20 cellular contexts compared by ENCODE assay signal in genomic region chr4:139889901-139890300, GRCh38.
DNase-seq lines count a peak whose midpoint lies in the region; ATAC-seq and TF ChIP-seq lines count a peak whose summit lies in the region.
"Had no signal": no experiment of that assay in that cellular context is flagged by ENCODE, and none has a peak within 500 bp of the region (broad histone marks: within the 10 kb centered on the region; RNA-seq: fewer than 3 reads in every experiment).

No MANE protein-coding gene starts in this region.

- DNase-seq in CD14-positive monocyte (ENCODE audit: low spot score) (no peak), PC-3 (no peak), esophagus squamous epithelium (lab: John Stamatoyannopoulos, UW) (no peak), GM19238 (ENCODE audit: insufficient read length, low spot score) (no peak), breast epithelium (ENCODE audit: low spot score in 2 of 2) (no peak)
- DNase-seq: Calu3; CD8-positive, alpha-beta T cell; GF-D8; GM23248; HCEC 1CT; NCI-H1092 treated with DMSO at 0.1 percent for 48 hours; NCI-H146; NCI-H510A treated with DMSO at 0.1 percent for 48 hours; NCI-H774; PC-9 had no signal

- H3K27me3 ChIP-seq in PC-3 (ENCODE audit: low read length) (no peaks in the 10 kb centered on the region), esophagus squamous epithelium (no peaks in the 10 kb centered on the region), neutrophil (no peaks in the 10 kb centered on the region), breast epithelium (no peaks in the 10 kb centered on the region)
- H3K27me3 ChIP-seq: BLaER1, SJSA1 had no signal

- no peak for TF ChIP-seq POLR2A in esophagus squamous epithelium (IDR thresholded peaks at IDR 0.05)
- no peak for TF ChIP-seq POLR2A in breast epithelium (IDR thresholded peaks at IDR 0.05)

- peaks cover 17 to 21% of the 10 kb centered on the region in 2 donors for H3K36me3 Mint-ChIP-seq in CD14-positive monocyte

- H3K4me1 ChIP-seq in PC-3 (ENCODE audit: insufficient read depth, low read length) (peaks cover 49% of the 10 kb centered on the region), esophagus squamous epithelium (peaks cover 20 to 82% (median 23%) of the 10 kb centered on the region in 3 donors), neutrophil (ENCODE audit: control insufficient read depth in 1 of 2, insufficient read depth in 1 of 2, low read depth in 1 of 2, low read length in 1 of 2) (peaks cover 27 to 42% of the 10 kb centered on the region in 2 experiments), breast epithelium (no peaks in the 10 kb centered on the region)
- H3K4me1 ChIP-seq: BLaER1 had no signal

- H3K4me2 ChIP-seq in PC-3 (ENCODE audit: low read length), result 0 out of 2 replicates have a peak overlapping the region, but pooled peaks have one; percentile 95
- H3K4me2 ChIP-seq: A549, BLaER1, PC-9 had no signal

- TF ChIP-seq CTCF in CD14-positive monocyte (IDR thresholded peaks at IDR 0.05) (no peak), PC-3 (conservative IDR thresholded peaks at IDR 0.05; ENCODE audit: low read depth, low read length) (no peak), esophagus squamous epithelium (IDR thresholded peaks at IDR 0.05) (no peak), neutrophil (IDR thresholded peaks at IDR 0.05) (no peak), breast epithelium (IDR thresholded peaks at IDR 0.05) (no peak)

- CTCF ChIA-PET in PC-3 (lab: Charles Lee), result no interaction called here

- H3K36me3 ChIP-seq in PC-3 (ENCODE audit: low read depth, low read length) (no peaks in the 10 kb centered on the region), esophagus squamous epithelium (peaks cover 0 to 7% (median 0%) of the 10 kb centered on the region in 3 donors), neutrophil (no peaks in the 10 kb centered on the region), breast epithelium (no peaks in the 10 kb centered on the region)
- H3K36me3 ChIP-seq: SJSA1 had no signal

- intact Hi-C loops in CD14-positive monocyte (cut with micrococcal nuclease), result no loop called here
- intact Hi-C loops in PC-3 (cut with micrococcal nuclease), result no loop called here
- intact Hi-C loops in esophagus squamous epithelium (cut with DNase I), result no loop called here
- intact Hi-C loops in breast epithelium (cut with DNase I; ENCODE audit: low total_unique reads), result no loop called here

- H3K27ac Mint-ChIP-seq in CD14-positive monocyte, result peak overlapping the region in 4 of 7 donors; percentile 31 to 59 (median 46)
- H3K27ac Mint-ChIP-seq: CD8-positive, alpha-beta T cell had no signal

- H3K4me3 ChIP-seq in PC-3 (ENCODE audit: low read length) (no peak overlapping the region), esophagus squamous epithelium (peak overlapping the region in 1 of 4 donors; percentile 25), neutrophil (ENCODE audit: low read depth in 1 of 2, low read length in 1 of 2) (no peak overlapping the region), breast epithelium (no peak overlapping the region)
- H3K4me3 ChIP-seq: A549, BLaER1, PC-9, SJSA1 had no signal

- peaks cover 7% of the 10 kb centered on the region for H3K4me1 Mint-ChIP-seq in CD14-positive monocyte

- H3K27ac ChIP-seq in PC-3 (ENCODE audit: low read length) (peak overlapping the region; percentile 59), esophagus squamous epithelium (peak overlapping the region; percentile 23 to 82 (median 69)), neutrophil (peak overlapping the region; percentile 59), breast epithelium (peak overlapping the region in 1 of 2 donors; percentile 52)
- H3K27ac ChIP-seq: A549, BLaER1, PC-9, SJSA1 had no signal

- BruUV-seq in PC-3 (replicated peaks; lab: Mats Ljungman, UMichigan), result no TSS peak

- no peak overlapping the region for H2AFZ ChIP-seq in PC-3 (ENCODE audit: low read length)
- H2AFZ ChIP-seq: PC-9 had no signal

- H3K9me3 Mint-ChIP-seq in CD14-positive monocyte, result peaks cover 0 to 1% (median 0%) of the 10 kb centered on the region in 7 donors
- H3K9me3 Mint-ChIP-seq: CD8-positive, alpha-beta T cell had no signal

- no peaks in the 10 kb centered on the region for H4K20me1 ChIP-seq in PC-3 (ENCODE audit: low read length)

- POLR2A ChIA-PET in PC-3 (lab: Charles Lee; ENCODE audit: unreplicated experiment), result interaction anchor here (0.9 kb wide), 1 partner anchor 33 kb away, joined by 3 read pairs; no protein-coding TSS in a partner anchor

- peaks cover 0 to 1% (median 0%) of the 10 kb centered on the region in 3 donors for H3K27me3 Mint-ChIP-seq in CD14-positive monocyte (ENCODE audit: low read depth in 3 of 3)

- ATAC-seq in PC-3 (no peak), HG03469 (IDR thresholded peaks at IDR 0.05; ENCODE audit: unreplicated experiment) (no peak)
- ATAC-seq: CD8-positive, alpha-beta T cell had no signal

- no peak overlapping the region; the same call in 1 of the 2 replicates for H3K9ac ChIP-seq in PC-3 (ENCODE audit: low read length)
- H3K9ac ChIP-seq: BLaER1, GM23248 had no signal

- no peaks in the 10 kb centered on the region for H3K9me2 ChIP-seq in PC-3 (replicated peaks; ENCODE audit: low read length)

- 28 to 58% methylated on average over 2 to 4 of the region's 6 CpGs for WGBS in esophagus squamous epithelium, 2 donors

- H3K79me2 ChIP-seq in PC-3 (ENCODE audit: low read length), result no peaks in the 10 kb centered on the region

- H3K9me3 ChIP-seq in PC-3 (ENCODE audit: low read length), result no peaks in the 10 kb centered on the region
- H3K9me3 ChIP-seq in esophagus squamous epithelium, result no peaks in the 10 kb centered on the region
- no peaks in the 10 kb centered on the region for H3K9me3 ChIP-seq in neutrophil
- no peaks in the 10 kb centered on the region for H3K9me3 ChIP-seq in breast epithelium
- H3K9me3 ChIP-seq: A549, BLaER1, SJSA1 had no signal

- no peaks in the 10 kb centered on the region for H3F3A ChIP-seq in PC-3 (ENCODE audit: low read length, unreplicated experiment)

- no peak overlapping the region for H3K4me3 Mint-ChIP-seq in CD14-positive monocyte
- H3K4me3 Mint-ChIP-seq: CD8-positive, alpha-beta T cell had no signal
